In the genomic region with DNA sequence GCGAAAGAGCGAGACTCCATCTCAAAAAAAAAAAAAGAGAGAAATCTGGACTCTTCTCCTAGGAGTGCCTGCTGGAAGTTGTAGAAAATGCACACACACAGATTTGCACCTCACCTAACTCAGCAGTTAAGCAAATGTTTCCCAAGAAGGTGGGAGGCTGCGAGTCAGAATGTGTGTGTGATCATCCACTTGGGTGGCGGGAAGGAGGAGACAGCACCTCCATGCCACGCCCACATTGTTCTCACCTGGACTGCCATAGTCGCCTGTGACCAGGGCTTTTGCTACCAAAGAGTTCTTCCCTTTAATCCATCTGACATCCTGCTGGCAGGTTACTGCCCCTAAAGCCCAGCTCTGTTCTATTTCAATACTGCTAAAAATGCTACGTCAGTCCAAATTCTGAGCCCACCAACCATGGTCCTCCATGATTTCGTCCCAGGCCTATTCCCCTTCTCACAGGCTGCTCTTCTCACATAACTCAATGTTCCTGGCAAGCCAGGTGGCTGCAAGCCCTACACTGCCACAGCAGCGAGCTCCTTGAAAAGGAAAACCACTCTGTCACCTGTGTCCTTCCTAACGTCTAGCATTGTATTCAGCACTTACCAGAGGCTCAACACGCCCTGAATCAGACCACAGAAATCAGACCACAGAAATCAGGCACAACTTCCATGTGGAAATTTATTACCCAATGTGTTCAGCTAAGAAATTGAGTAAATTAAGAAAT, we compare ENCODE assay signal across 22 cellular contexts.
DNase-seq lines count a peak whose midpoint lies in the region; ATAC-seq, FAIRE-seq and TF ChIP-seq lines count a peak whose summit lies in the region.
"Had no signal": no experiment of that assay in that cellular context is flagged by ENCODE, and none has a peak within 500 bp of the region (broad histone marks: within the 10 kb centered on the region; RNA-seq: fewer than 3 reads in every experiment).

No MANE protein-coding gene starts in this region.

- H3K18ac ChIP-seq in H9 (ENCODE audit: insufficient read length, low read depth, low read length) (no peak overlapping the region), neuronal stem cell (ENCODE audit: low read length) (no peak overlapping the region)

- FAIRE-seq in D721Med (lab: Jason Lieb, UNC), result no peak
- no peak for FAIRE-seq in small intestine (lab: Jason Lieb, UNC)
- FAIRE-seq: GM12892, H54 had no signal

- peaks cover 0 to 4% (median 0%) of the 10 kb centered on the region in 3 experiments; a peak in 1 of 7 replicates for H3K36me3 Mint-ChIP-seq in H9 (ENCODE audit: insufficient read depth in 1 of 3, low read depth in 3 of 3)
- H3K36me3 Mint-ChIP-seq in brain, result no peaks in the 10 kb centered on the region
- H3K36me3 Mint-ChIP-seq: CD8-positive, alpha-beta T cell had no signal

- H3K4me2 ChIP-seq in H9 (ENCODE audit: insufficient read depth, insufficient read length, low read length) (no peak overlapping the region), neuronal stem cell (ENCODE audit: insufficient read depth, low read length, poor library complexity, severe bottlenecking) (no peak overlapping the region), PC-3 (ENCODE audit: low read length) (no peak overlapping the region)

- H3K9ac ChIP-seq in H9 (ENCODE audit: extremely low read depth, insufficient read length, low read length) (no peak overlapping the region), neuronal stem cell (ENCODE audit: low read depth, low read length, poor library complexity) (no peak overlapping the region), PC-3 (ENCODE audit: low read length) (no peak overlapping the region)

- POLR2A ChIA-PET in PC-3 (lab: Charles Lee; ENCODE audit: unreplicated experiment), result no interaction called here

- H3K79me1 ChIP-seq in H9 (ENCODE audit: insufficient read depth, low read depth, low read length, poor library complexity, severe bottlenecking), result no peaks in the 10 kb centered on the region
- H3K79me1 ChIP-seq in neuronal stem cell (ENCODE audit: low read depth, low read length), result no peaks in the 10 kb centered on the region

- CTCF ChIA-PET in PC-3 (lab: Charles Lee), result no interaction called here

- H2AK5ac ChIP-seq in H9 (ENCODE audit: insufficient read length, low read length) (no peak overlapping the region), neuronal stem cell (ENCODE audit: low read depth, low read length) (no peak overlapping the region)

- H3K4me3 ChIP-seq in neuronal stem cell (ENCODE audit: low read length in 2 of 2) (no peak overlapping the region), heart left ventricle (no peak overlapping the region), small intestine (ENCODE audit: low read depth in 1 of 2, low read length in 2 of 2) (no peak overlapping the region), PC-3 (ENCODE audit: low read length) (no peak overlapping the region)
- H3K4me3 ChIP-seq: Peyer's patch had no signal

- H3T11ph ChIP-seq in H9 (ENCODE audit: low read length), result no peak overlapping the region

- no peak overlapping the region for H2BK120ac ChIP-seq in H9 (ENCODE audit: low read depth, low read length, poor library complexity, severe bottlenecking)
- H2BK120ac ChIP-seq in neuronal stem cell (ENCODE audit: low read depth, low read length), result no peak overlapping the region

- no peak overlapping the region for H2BK20ac ChIP-seq in H9 (ENCODE audit: low read depth, low read length, poor library complexity, severe bottlenecking)

- no peak overlapping the region for H2BK15ac ChIP-seq in H9 (ENCODE audit: low read depth, low read length)
- H2BK15ac ChIP-seq in neuronal stem cell (ENCODE audit: low read length), result peak overlapping the region; percentile 6

- no peaks in the 10 kb centered on the region for H3K27me3 ChIP-seq in H9 (ENCODE audit: insufficient read depth, low read length)
- H3K27me3 ChIP-seq in neuronal stem cell (ENCODE audit: control insufficient read depth in 3 of 3, insufficient read depth in 3 of 3, low read depth in 1 of 3, low read length in 3 of 3), result no peaks in the 10 kb centered on the region
- no peaks in the 10 kb centered on the region for H3K27me3 ChIP-seq in heart left ventricle
- H3K27me3 ChIP-seq in small intestine (ENCODE audit: control insufficient read depth in 2 of 2, insufficient read depth in 2 of 2, low read length in 2 of 2), result no peaks in the 10 kb centered on the region
- H3K27me3 ChIP-seq in PC-3 (ENCODE audit: low read length), result no peaks in the 10 kb centered on the region
- H3K27me3 ChIP-seq: Peyer's patch had no signal

- H3K36me3 ChIP-seq in neuronal stem cell (replicated peaks in 1 of 2; ENCODE audit: control insufficient read depth in 2 of 2, insufficient read depth in 2 of 2, low read length in 2 of 2) (no peaks in the 10 kb centered on the region), heart left ventricle (no peaks in the 10 kb centered on the region), small intestine (ENCODE audit: control insufficient read depth in 2 of 2, insufficient read depth in 2 of 2, low read length in 2 of 2) (no peaks in the 10 kb centered on the region), PC-3 (ENCODE audit: low read depth, low read length) (no peaks in the 10 kb centered on the region)
- H3K36me3 ChIP-seq: Peyer's patch had no signal

- H3K14ac ChIP-seq in H9 (ENCODE audit: insufficient read depth, low read length) (no peak overlapping the region), neuronal stem cell (ENCODE audit: low read length) (no peak overlapping the region)

- H4K8ac ChIP-seq in H9 (replicated peaks; ENCODE audit: insufficient read length, low read depth, low read length), result no peak overlapping the region
- H4K8ac ChIP-seq in neuronal stem cell (ENCODE audit: low read depth, low read length), result no peak overlapping the region

- H4K91ac ChIP-seq in H9 (ENCODE audit: insufficient read length, low read depth, low read length), result no peak overlapping the region
- H4K91ac ChIP-seq in neuronal stem cell (ENCODE audit: low read depth, low read length, poor library complexity), result no peak overlapping the region

- H3K27ac Mint-ChIP-seq in H9, result peak overlapping the region in 2 of 3 experiments; percentile 38 to 84; a peak in 3 of 7 replicates
- H3K27ac Mint-ChIP-seq in brain, result peak overlapping the region; percentile 34 to 97 (median 65)
- H3K27ac Mint-ChIP-seq: B cell; CD8-positive, alpha-beta T cell had no signal

- intact Hi-C loops in heart left ventricle (cut with DNase I) (no loop called here), PC-3 (cut with micrococcal nuclease) (no loop called here)

- H3K27me3 Mint-ChIP-seq in H9 (ENCODE audit: low read depth) (no peaks in the 10 kb centered on the region), brain (peaks cover 3% of the 10 kb centered on the region)

- H3K9me3 Mint-ChIP-seq in H9 (no peaks in the 10 kb centered on the region), brain (peaks cover 0 to 3% (median 0%) of the 10 kb centered on the region in 5 experiments)
- H3K9me3 Mint-ChIP-seq: CD8-positive, alpha-beta T cell had no signal

- H2AFZ ChIP-seq in H9 (ENCODE audit: low read length) (no peak overlapping the region), neuronal stem cell (ENCODE audit: low read length) (no peak overlapping the region), PC-3 (ENCODE audit: low read length) (no peak overlapping the region)

- H2BK12ac ChIP-seq in H9 (ENCODE audit: insufficient read length, low read depth, low read length), result no peak overlapping the region
- no peak overlapping the region for H2BK12ac ChIP-seq in neuronal stem cell (ENCODE audit: low read length)

- no peak for TF ChIP-seq POLR2A in heart left ventricle (IDR thresholded peaks at IDR 0.05)

- no peak for ATAC-seq in heart left ventricle
- ATAC-seq in PC-3, result no peak
- ATAC-seq: CD8-positive, alpha-beta T cell had no signal

- no peak overlapping the region for H4K5ac ChIP-seq in H9 (ENCODE audit: insufficient read length, low read depth, low read length)

- H3K23me2 ChIP-seq in H9 (ENCODE audit: insufficient read length, low read depth, low read length, poor library complexity, severe bottlenecking), result no peaks in the 10 kb centered on the region

- H3K23ac ChIP-seq in H9 (ENCODE audit: insufficient read length, low read depth, low read length) (no peak overlapping the region), neuronal stem cell (ENCODE audit: low read depth, low read length, poor library complexity) (no peak overlapping the region)

- no CpG with 5 or more reads among the region's 11 CpGs for WGBS in H9 (ENCODE audit: extremely low coverage, insufficient read length, low lambda C conversion rate)
- no CpG with 5 or more reads among the region's 11 CpGs for WGBS in neuronal stem cell (ENCODE audit: extremely low coverage in 2 of 2, insufficient read length in 2 of 2, insufficient replicate concordance in 1 of 2), 2 donors
- WGBS in heart left ventricle, 4 donors, result 86 to 96% (median 91%) methylated on average over 11 of the region's 11 CpGs
- WGBS in small intestine, 3 donors, result 80 to 91% (median 84%) methylated on average over 11 of the region's 11 CpGs

- peaks cover 5% of the 10 kb centered on the region; the same call in 1 of the 2 replicates for H3K79me2 ChIP-seq in H9 (ENCODE audit: insufficient read depth, low read length)
- no peaks in the 10 kb centered on the region for H3K79me2 ChIP-seq in PC-3 (ENCODE audit: low read length)

- H3K4me1 Mint-ChIP-seq in H9 (peaks cover 66 to 80% of the 10 kb centered on the region in 2 experiments), brain (peaks cover 96% of the 10 kb centered on the region)

- DNase-seq in H9, result no peak
- DNase-seq in NCI-H69 (lab: John Stamatoyannopoulos, UW), result peak; percentile 19
- DNase-seq in neuronal stem cell (ENCODE audit: low spot score), result no peak
- no peak for DNase-seq in heart left ventricle
- no peak for DNase-seq in D721Med (ENCODE audit: insufficient read length, low spot score)
- DNase-seq in small intestine, result no peak
- no peak for DNase-seq in PC-3
- DNase-seq: CD8-positive, alpha-beta T cell; DND-41; GDM1; Karpas-422; MV-4-11; NCI-H1417 treated with DMSO at 0.1 percent for 48 hours; NCI-H2081 treated with DMSO at 0.1 percent for 48 hours; NCI-H446; NCI-H774; Peyer's patch; SHP77 treated with DMSO at 0.1 percent for 48 hours had no signal

- no peaks in the 10 kb centered on the region for H3K9me3 ChIP-seq in H9 (ENCODE audit: control insufficient read depth, low read depth, low read length)
- H3K9me3 ChIP-seq in neuronal stem cell (replicated peaks in 1 of 2; ENCODE audit: control insufficient read depth in 2 of 2, insufficient read depth in 1 of 2, low read depth in 1 of 2, low read length in 2 of 2), result no peaks in the 10 kb centered on the region
- no peaks in the 10 kb centered on the region for H3K9me3 ChIP-seq in heart left ventricle
- no peaks in the 10 kb centered on the region for H3K9me3 ChIP-seq in small intestine (ENCODE audit: control insufficient read depth, low read depth)
- H3K9me3 ChIP-seq in PC-3 (ENCODE audit: low read length), result no peaks in the 10 kb centered on the region
- H3K9me3 ChIP-seq: Peyer's patch had no signal

- no peak overlapping the region for H2BK5ac ChIP-seq in H9 (ENCODE audit: insufficient read length, low read length)
- no peak overlapping the region for H2BK5ac ChIP-seq in neuronal stem cell (ENCODE audit: low read length)

- no peak overlapping the region for H3K4ac ChIP-seq in H9 (ENCODE audit: low read depth, low read length)
- H3K4ac ChIP-seq in neuronal stem cell (ENCODE audit: low read length), result no peak overlapping the region

- H3K56ac ChIP-seq in H9 (ENCODE audit: insufficient read length, low read depth, low read length), result no peak overlapping the region

- no peaks in the 10 kb centered on the region for H3F3A ChIP-seq in PC-3 (ENCODE audit: low read length, unreplicated experiment)

- TF ChIP-seq CTCF in H9 (conservative IDR thresholded peaks at IDR 0.05) (no peak), brain (conservative IDR thresholded peaks at IDR 0.05) (no peak), heart left ventricle (IDR thresholded peaks at IDR 0.05) (no peak), D721Med (IDR thresholded peaks at IDR 0.05; ENCODE audit: insufficient read depth, missing control alignments) (no peak), PC-3 (conservative IDR thresholded peaks at IDR 0.05; ENCODE audit: low read depth, low read length) (no peak)

- H3K9me2 ChIP-seq in PC-3 (replicated peaks; ENCODE audit: low read length), result no peaks in the 10 kb centered on the region

- H3K4me1 ChIP-seq in H9 (ENCODE audit: insufficient read depth, low read length) (peaks cover 28% of the 10 kb centered on the region; the same call in 1 of the 2 replicates), neuronal stem cell (ENCODE audit: control insufficient read depth in 2 of 2, insufficient read depth in 1 of 2, low read depth in 1 of 2, low read length in 2 of 2) (peaks cover 36 to 47% of the 10 kb centered on the region in 2 donors), heart left ventricle (peaks cover 0 to 32% (median 7%) of the 10 kb centered on the region in 12 donors), small intestine (ENCODE audit: control insufficient read depth in 2 of 2, insufficient read depth in 1 of 2, low read depth in 1 of 2, low read length in 1 of 2) (no peaks in the 10 kb centered on the region), PC-3 (ENCODE audit: insufficient read depth, low read length) (peaks cover 12% of the 10 kb centered on the region)

- H4K20me1 ChIP-seq in H9 (ENCODE audit: control insufficient read depth, insufficient read depth, insufficient read length) (no peaks in the 10 kb centered on the region), PC-3 (ENCODE audit: low read length) (no peaks in the 10 kb centered on the region)

- H3K27ac ChIP-seq in H9 (ENCODE audit: insufficient read length, low read depth, low read length), result no peak overlapping the region
- no peak overlapping the region for H3K27ac ChIP-seq in neuronal stem cell (replicated peaks; ENCODE audit: low read length)
- H3K27ac ChIP-seq in heart left ventricle, result no peak overlapping the region
- H3K27ac ChIP-seq in small intestine (ENCODE audit: low read depth in 1 of 2, low read length in 1 of 2), result no peak overlapping the region
- H3K27ac ChIP-seq in PC-3 (ENCODE audit: low read length), result no peak overlapping the region
- H3K27ac ChIP-seq: Peyer's patch had no signal

- H3K4me3 Mint-ChIP-seq in H9, result no peak overlapping the region; a peak in 1 of 5 replicates
- no peak overlapping the region for H3K4me3 Mint-ChIP-seq in brain
- H3K4me3 Mint-ChIP-seq: B cell; CD8-positive, alpha-beta T cell had no signal

- no TSS peak for BruUV-seq in PC-3 (replicated peaks; lab: Mats Ljungman, UMichigan)
